In genomic region chr10:21524131-21524525, GRCh38 we compare ENCODE assay signal across 10 cellular contexts. TPM values are rescaled to one million over a fixed set of nuclear protein-coding genes. Genes with fewer than 3 reads are reported as not detected.
DNase-seq lines count a peak whose midpoint lies in the region; ATAC-seq and TF ChIP-seq lines count a peak whose summit lies in the region.
"Had no signal": no experiment of that assay in that cellular context is flagged by ENCODE, and none has a peak within 500 bp of the region (broad histone marks: within the 10 kb centered on the region; RNA-seq: fewer than 3 reads in every experiment).

No MANE protein-coding gene starts in this region.

- no peaks in the 10 kb centered on the region for H3K9me3 Mint-ChIP-seq in activated CD4-positive, alpha-beta memory T cell treated with anti-CD3 and anti-CD28 coated beads for 36 hours

- H3K4me3 ChIP-seq in BJ (ENCODE audit: low read depth, low read length) (peak overlapping the region; percentile 59), Panc1 (ENCODE audit: low read depth in 2 of 2, low read length in 2 of 2) (peak overlapping the region in 1 of 2 experiments; percentile 48; a peak in 3 of 4 replicates), fibroblast of pulmonary artery (replicated peaks; ENCODE audit: low read depth, low read length) (peak overlapping the region; percentile 72), psoas muscle (peak overlapping the region; percentile 84)

- DNase-seq in BJ (ENCODE audit: low read depth) (no peak), Panc1 (ENCODE audit: low read depth, low spot score) (no peak), fibroblast of pulmonary artery (ENCODE audit: low read depth) (no peak), psoas muscle (no peak), NCI-H345 treated with DMSO at 0.1 percent for 48 hours (lab: John Stamatoyannopoulos, UW; ENCODE audit: unreplicated experiment) (no peak)
- no peak for DNase-seq in activated CD4-positive, alpha-beta memory T cell treated with anti-CD3 and anti-CD28 coated beads for 36 hours
- DNase-seq in stimulated activated CD4-positive, alpha-beta T cell treated with anti-CD3 and anti-CD28 coated beads, Interleukin-4, amount 100 ng/mL, for 1 hour = no peak
- DNase-seq: NK-92 treated with Interleukin-12 subunit alpha and Interleukin-12 subunit beta, amount 100 ng/mL, for 24 hours; stimulated activated CD4-positive, alpha-beta T cell treated with anti-CD3 and anti-CD28 coated beads, Interleukin-2, amount 100 ng/mL, for 48 hours had no signal

- H3K9me3 ChIP-seq in Panc1 (ENCODE audit: control insufficient read depth, insufficient read depth, low read depth, low read length) (no peaks in the 10 kb centered on the region), psoas muscle (no peaks in the 10 kb centered on the region)

- H3K36me3 ChIP-seq in BJ (ENCODE audit: control insufficient read depth, insufficient read depth, low read length) (no peaks in the 10 kb centered on the region), Panc1 (ENCODE audit: control insufficient read depth, insufficient read depth, low read length) (no peaks in the 10 kb centered on the region), psoas muscle (ENCODE audit: insufficient read depth in 1 of 2, low read depth in 1 of 2) (no peaks in the 10 kb centered on the region)

- H3K27ac ChIP-seq in Panc1 (ENCODE audit: low read length) = peak overlapping the region; percentile 89
- H3K27ac ChIP-seq in psoas muscle = peak overlapping the region; percentile 99

- no peaks in the 10 kb centered on the region for H3K27me3 ChIP-seq in BJ (ENCODE audit: control insufficient read depth, insufficient read depth, low read length)
- H3K27me3 ChIP-seq in Panc1 (ENCODE audit: control insufficient read depth, insufficient read depth, low read length) = no peaks in the 10 kb centered on the region
- H3K27me3 ChIP-seq in psoas muscle (ENCODE audit: insufficient read depth in 3 of 3, low read length in 2 of 3) = no peaks in the 10 kb centered on the region

- H3K4me3 Mint-ChIP-seq in activated CD4-positive, alpha-beta memory T cell treated with anti-CD3 and anti-CD28 coated beads for 36 hours = no peak overlapping the region

- H3K4me1 Mint-ChIP-seq in activated CD4-positive, alpha-beta memory T cell treated with anti-CD3 and anti-CD28 coated beads for 36 hours (ENCODE audit: low read depth) = peaks cover 39% of the 10 kb centered on the region

- no TSS peak for BruUV-seq in Panc1 (replicated peaks; lab: Mats Ljungman, UMichigan)

- intact Hi-C loops in Panc1 (cut with micrococcal nuclease; ENCODE audit: unreplicated experiment) (loop anchor here (10.0 kb wide), 1 partner anchor 349 kb away; no protein-coding TSS in a partner anchor), psoas muscle (cut with DNase I) (loop anchor here in 1 of 2 donors (10.0 kb wide), 1 partner anchor 801 kb away; the partner anchor contains the start of gene BMI1)
- intact Hi-C loops in activated CD4-positive, alpha-beta memory T cell treated with anti-CD3 and anti-CD28 coated beads for 36 hours (cut with micrococcal nuclease) = loop anchor here (10.0 kb wide), 1 partner anchor 1921 kb away; no protein-coding TSS in a partner anchor

- no peak overlapping the region for H3K27ac Mint-ChIP-seq in activated CD4-positive, alpha-beta memory T cell treated with anti-CD3 and anti-CD28 coated beads for 36 hours

- ATAC-seq in Panc1 (no peak), psoas muscle (no peak), HG02623 (IDR thresholded peaks at IDR 0.05; ENCODE audit: unreplicated experiment) (no peak)

- no peak for TF ChIP-seq CTCF in BJ (IDR thresholded peaks at IDR 0.05; ENCODE audit: insufficient read depth, low read depth, low read length)
- TF ChIP-seq CTCF in Panc1 (IDR thresholded peaks at IDR 0.05) = no peak
- TF ChIP-seq CTCF in fibroblast of pulmonary artery (IDR thresholded peaks at IDR 0.05; ENCODE audit: low read length, missing control alignments) = no peak
- no peak for TF ChIP-seq CTCF in psoas muscle (IDR thresholded peaks at IDR 0.05)

- peaks cover 39% of the 10 kb centered on the region for H3K4me1 ChIP-seq in Panc1 (ENCODE audit: control insufficient read depth, insufficient read depth, low read length)
- H3K4me1 ChIP-seq in psoas muscle = peaks cover 11% of the 10 kb centered on the region

- no peaks in the 10 kb centered on the region for H3K36me3 Mint-ChIP-seq in activated CD4-positive, alpha-beta memory T cell treated with anti-CD3 and anti-CD28 coated beads for 36 hours

- CTCF ChIA-PET in BJ (lab: Yijun Ruan, JAX) = interaction anchor here (1.1 to 2.6 kb wide), 3 partner anchors 9 to 168 kb away, joined by 4 to 12 read pairs (median 4); no protein-coding TSS in a partner anchor
- CTCF ChIA-PET in Panc1 (lab: Charles Lee) = no interaction called here
- CTCF ChIA-PET in activated CD4-positive, alpha-beta memory T cell treated with anti-CD3 and anti-CD28 coated beads for 36 hours (lab: Charles Lee) = no interaction called here

- in situ Hi-C loops in Panc1 (cut with HindIII; ENCODE audit: low pct_unique_long_range_greater_than_20kb, low sequenced_read_pairs) = no loop called here

- H3K27me3 Mint-ChIP-seq in activated CD4-positive, alpha-beta memory T cell treated with anti-CD3 and anti-CD28 coated beads for 36 hours = peaks cover 25% of the 10 kb centered on the region

- POLR2A ChIA-PET in BJ (lab: Charles Lee) (no interaction called here), Panc1 (lab: Charles Lee) (no interaction called here)
- POLR2A ChIA-PET in activated CD4-positive, alpha-beta memory T cell treated with anti-CD3 and anti-CD28 coated beads for 36 hours (lab: Charles Lee) = no interaction called here

- WGBS in psoas muscle, 3 donors = 26 to 41% (median 32%) methylated on average over 7 of the region's 7 CpGs

RNA-seq across cellular contexts. Expression of gene SKIDA1, which starts 1.4 kb away (rescaled TPM):
- polyA plus RNA-seq in BJ (2011; rRNA removed) (0.27 and 0.60 TPM in 2 replicates), psoas muscle (under 1 TPM; 0.04 to 0.21 (median 0.11) TPM)
- polyA minus RNA-seq in BJ (2011; rRNA and poly(A)+ RNA removed) = 0.33 and 0.41 TPM in 2 replicates
- total RNA-seq in Panc1 (2021; ENCODE audit: unreplicated experiment) (9.3 TPM), psoas muscle (under 1 TPM; 0.15 to 0.79 (median 0.35) TPM)
- polyA plus RNA-seq in Panc1 (2012; ENCODE audit: insufficient read length) = 5.8 TPM
- under 1 TPM; 0.07 to 0.21 TPM for total RNA-seq in activated CD4-positive, alpha-beta memory T cell treated with anti-CD3 and anti-CD28 coated beads for 36 hours

RNA-seq across cellular contexts. Expression of gene MLLT10, which starts 9.9 kb away (rescaled TPM):
- 30.2 and 32.4 TPM in 2 replicates for polyA plus RNA-seq in BJ (2011; rRNA removed)
- 42.3 and 44.4 TPM in 2 replicates for polyA minus RNA-seq in BJ (2011; rRNA and poly(A)+ RNA removed)
- 33.4 TPM for total RNA-seq in Panc1 (2021; ENCODE audit: unreplicated experiment)
- 28.9 TPM for polyA plus RNA-seq in Panc1 (2012; ENCODE audit: insufficient read length)
- 10 to 100 TPM; 11.8 to 21.1 (median 16.9) TPM for total RNA-seq in psoas muscle
- 10 to 100 TPM in 1 of 3 donors, 1 to 10 TPM in 2; 9.6 to 16.0 (median 10.0) TPM for polyA plus RNA-seq in psoas muscle
- 10 to 100 TPM; 32.8 to 35.4 TPM for total RNA-seq in activated CD4-positive, alpha-beta memory T cell treated with anti-CD3 and anti-CD28 coated beads for 36 hours
